ENCODE assay signal across 1 cellular context in genomic region chr19:4069331-4069959, GRCh38.
TF ChIP-seq lines count a peak whose summit lies in the region.

No MANE protein-coding gene starts in this region.

TF ChIP-seq in K562, 482 proteins besides CTCF, POLR2A, EP300 and RAD21 (continued from another document and continues in another):
- TF ChIP-seq TRIM25 (IDR thresholded peaks at IDR 0.05; ENCODE audit: borderline replicate concordance): no peak
- no peak for TF ChIP-seq SRF (CRISPR knock-in tag; IDR thresholded peaks at IDR 0.05)
- 0 out of 2 replicates have a peak, but pooled peaks have one; percentile 64 for TF ChIP-seq CBX1 (IDR thresholded peaks at IDR 0.05; ENCODE audit: low read depth)
- no peak for TF ChIP-seq HMGN3 (IDR thresholded peaks at IDR 0.05; ENCODE audit: borderline replicate concordance, extremely low read depth, insufficient read length, low read depth, low read length)
- TF ChIP-seq CEBPB (tag; IDR thresholded peaks at IDR 0.05): no peak
- TF ChIP-seq HMGXB4 (CRISPR knock-in tag; IDR thresholded peaks at IDR 0.05): no peak
- 0 out of 2 replicates have a peak, but pooled peaks have one; percentile 70 for TF ChIP-seq PTBP1 (IDR thresholded peaks at IDR 0.05; ENCODE audit: low read depth, low read length)
- no peak for TF ChIP-seq SMAD3 (CRISPR knock-in tag; conservative IDR thresholded peaks at IDR 0.05)
- 0 out of 2 replicates have a peak, but pooled peaks have one; percentile 15 for TF ChIP-seq VEZF1 (CRISPR knock-in tag; IDR thresholded peaks at IDR 0.05)
- TF ChIP-seq CGGBP1 (CRISPR knock-in tag; IDR thresholded peaks at IDR 0.05): no peak
- TF ChIP-seq KDM1A (IDR thresholded peaks at IDR 0.05): peak; percentile 87 to 90
- TF ChIP-seq RFX1 (IDR thresholded peaks at IDR 0.05): no peak
- TF ChIP-seq CHD4 (IDR thresholded peaks at IDR 0.05; ENCODE audit: insufficient read depth, insufficient replicate concordance, low read depth, low read length, poor library complexity, severe bottlenecking): peak; percentile 92
- no peak for TF ChIP-seq ZKSCAN8 (CRISPR knock-in tag; IDR thresholded peaks at IDR 0.05)
- TF ChIP-seq PYGO2 (tag; IDR thresholded peaks at IDR 0.05): no peak
- peak; percentile 99 for TF ChIP-seq BCOR (IDR thresholded peaks at IDR 0.05)
- TF ChIP-seq ASH1L (IDR thresholded peaks at IDR 0.05; ENCODE audit: borderline replicate concordance, low read depth, partially characterized antibody): no peak
- TF ChIP-seq PML (IDR thresholded peaks at IDR 0.05; ENCODE audit: low read length): no peak
- peak; percentile 97 for TF ChIP-seq ZFP36 (IDR thresholded peaks at IDR 0.05; ENCODE audit: low read depth, low read length, partially characterized antibody)
- no peak for TF ChIP-seq XRCC4 (IDR thresholded peaks at IDR 0.05; ENCODE audit: extremely low read depth, insufficient read depth, insufficient read length)
- TF ChIP-seq RBM25 (IDR thresholded peaks at IDR 0.05; ENCODE audit: low read depth, low read length, severe bottlenecking): peak; percentile 98
- TF ChIP-seq ETV5 (CRISPR knock-in tag; IDR thresholded peaks at IDR 0.05; ENCODE audit: low read depth): no peak
- TF ChIP-seq ATF3 (IDR thresholded peaks at IDR 0.05): no peak
- no peak for TF ChIP-seq ATF3 (CRISPR knock-in tag; conservative IDR thresholded peaks at IDR 0.05)
- TF ChIP-seq CHD1 (IDR thresholded peaks at IDR 0.05; ENCODE audit: low read length): no peak
- TF ChIP-seq ID3 (CRISPR knock-in tag; IDR thresholded peaks at IDR 0.05): no peak
- TF ChIP-seq ID3 (tag; IDR thresholded peaks at IDR 0.05): no peak
- TF ChIP-seq NELFE (IDR thresholded peaks at IDR 0.05; ENCODE audit: insufficient read depth, insufficient read length): no peak
- TF ChIP-seq ARID4B (CRISPR knock-in tag; IDR thresholded peaks at IDR 0.05): 0 out of 2 replicates have a peak, but pooled peaks have one; percentile 22
- no peak for TF ChIP-seq LARP7 (IDR thresholded peaks at IDR 0.05)
- TF ChIP-seq SNRNP70 (optimal IDR thresholded peaks at IDR 0.05; ENCODE audit: low read depth, low read length): no peak
- no peak for TF ChIP-seq ZNF668 (CRISPR knock-in tag; IDR thresholded peaks at IDR 0.05)
- TF ChIP-seq SMARCA5 (IDR thresholded peaks at IDR 0.05): peak; percentile 77; the same call in 1 of the 2 replicates
- no peak for TF ChIP-seq ARHGAP35 (IDR thresholded peaks at IDR 0.05; ENCODE audit: partially characterized antibody)
- no peak for TF ChIP-seq RBM14 (IDR thresholded peaks at IDR 0.05; ENCODE audit: borderline replicate concordance, insufficient read depth, low read depth, low read length)
- no peak for TF ChIP-seq ZNF175 (CRISPR knock-in tag; IDR thresholded peaks at IDR 0.05; ENCODE audit: low read depth)
- TF ChIP-seq MNT (conservative IDR thresholded peaks at IDR 0.05): no peak
